Comparison of ENCODE assay signal across 18 cellular contexts in genomic region chr3:12325594-12326295, GRCh38. TPM values are rescaled to one million over a fixed set of nuclear protein-coding genes. Genes with fewer than 3 reads are reported as not detected.
DNase-seq lines count a peak whose midpoint lies in the region; ATAC-seq and TF ChIP-seq lines count a peak whose summit lies in the region.
"Had no signal": no experiment of that assay in that cellular context is flagged by ENCODE, and none has a peak within 500 bp of the region (broad histone marks: within the 10 kb centered on the region; RNA-seq: fewer than 3 reads in every experiment).

No MANE protein-coding gene starts in this region.

- in situ Hi-C loops in G401 (cut with HindIII; ENCODE audit: low sequenced_read_pairs), result loop anchor here (25.0 kb wide), 1 partner anchor 113 kb away; no protein-coding TSS in a partner anchor

- H3K27ac Mint-ChIP-seq in naive thymus-derived CD4-positive, alpha-beta T cell, result no peak overlapping the region
- H3K27ac Mint-ChIP-seq: HFFc6 had no signal

- H3K9ac ChIP-seq in BLaER1 treated with 17β-estradiol and CSF1 and Interleukin-3, amounts not matched to agents 10 nM and 100 nM, result peak overlapping the region in 6 of 11 experiments; percentile 39 to 75 (median 64); a peak in 11 of 22 replicates

- POLR2A ChIA-PET in naive thymus-derived CD4-positive, alpha-beta T cell (lab: Charles Lee), result no interaction called here

- H3K4me1 Mint-ChIP-seq in naive thymus-derived CD4-positive, alpha-beta T cell, result peaks cover 0 to 3% (median 0%) of the 10 kb centered on the region in 7 donors

- CTCF ChIA-PET in naive thymus-derived CD4-positive, alpha-beta T cell (lab: Charles Lee), result interaction anchor here (0.6 kb wide), 1 partner anchor 463 kb away, joined by 3 read pairs; no protein-coding TSS in a partner anchor

- peaks cover 0 to 3% (median 0%) of the 10 kb centered on the region in 11 experiments; a peak in 2 of 22 replicates for H3K9me3 ChIP-seq in BLaER1 treated with 17β-estradiol and CSF1 and Interleukin-3, amounts not matched to agents 10 nM and 100 nM (replicated peaks in 1 of 11)
- no peaks in the 10 kb centered on the region for H3K9me3 ChIP-seq in naive thymus-derived CD4-positive, alpha-beta T cell (ENCODE audit: control insufficient read depth in 2 of 3, low read length in 3 of 3)
- no peaks in the 10 kb centered on the region for H3K9me3 ChIP-seq in effector memory CD4-positive, alpha-beta T cell (ENCODE audit: control insufficient read depth, low read length)
- H3K9me3 ChIP-seq: SJSA1, thoracic aorta had no signal

- ATAC-seq in naive thymus-derived CD4-positive, alpha-beta T cell, result peak; percentile 64
- ATAC-seq in GM21529 (IDR thresholded peaks at IDR 0.05; ENCODE audit: unreplicated experiment), result no peak
- ATAC-seq: left cardiac atrium had no signal

- no peaks in the 10 kb centered on the region for H4K20me1 ChIP-seq in BLaER1 treated with 17β-estradiol and CSF1 and Interleukin-3, amounts not matched to agents 10 nM and 100 nM

- no peak overlapping the region for H3K4me3 Mint-ChIP-seq in naive thymus-derived CD4-positive, alpha-beta T cell
- H3K4me3 Mint-ChIP-seq: HFFc6 had no signal

- DNase-seq in NB4 (ENCODE audit: low read depth), result peak; percentile 70
- peak; percentile 12 for DNase-seq in amniotic epithelial cell (ENCODE audit: low read depth)
- DNase-seq in naive thymus-derived CD4-positive, alpha-beta T cell, result no peak
- DNase-seq in effector memory CD4-positive, alpha-beta T cell, result no peak
- DNase-seq in G401 (ENCODE audit: low spot score), result no peak
- no peak for DNase-seq in Ammon's horn (ENCODE audit: low spot score)
- DNase-seq: activated CD4-positive, CD25-positive, alpha-beta regulatory T cell; amniotic stem cell; DND-41; HFFc6; left cardiac atrium; NCI-H1092; NCI-H2081 treated with DMSO at 0.1 percent for 48 hours; NCI-H524 had no signal

- H3K27me3 Mint-ChIP-seq in naive thymus-derived CD4-positive, alpha-beta T cell, result peaks cover 8 to 29% (median 21%) of the 10 kb centered on the region in 5 donors

- peaks cover 0 to 22% (median 0%) of the 10 kb centered on the region in 11 experiments; a peak in 5 of 22 replicates for H3K36me3 ChIP-seq in BLaER1 treated with 17β-estradiol and CSF1 and Interleukin-3, amounts not matched to agents 10 nM and 100 nM
- H3K36me3 ChIP-seq in naive thymus-derived CD4-positive, alpha-beta T cell (ENCODE audit: control insufficient read depth in 2 of 3, insufficient read depth in 3 of 3, low read length in 3 of 3), result no peaks in the 10 kb centered on the region
- H3K36me3 ChIP-seq in effector memory CD4-positive, alpha-beta T cell (ENCODE audit: control insufficient read depth, insufficient read depth, low read length), result no peaks in the 10 kb centered on the region
- H3K36me3 ChIP-seq: SJSA1, thoracic aorta had no signal

- TF ChIP-seq POLR2A in NB4 (IDR thresholded peaks at IDR 0.05; ENCODE audit: extremely low read depth, insufficient read length), result no peak

- peak overlapping the region; percentile 62 to 92 (median 75) for H3K27ac ChIP-seq in BLaER1 treated with 17β-estradiol and CSF1 and Interleukin-3, amounts not matched to agents 10 nM and 100 nM
- no peak overlapping the region for H3K27ac ChIP-seq in naive thymus-derived CD4-positive, alpha-beta T cell (ENCODE audit: low read depth, low read length)
- H3K27ac ChIP-seq in effector memory CD4-positive, alpha-beta T cell (ENCODE audit: insufficient read depth, low read length, poor library complexity, severe bottlenecking), result no peak overlapping the region
- H3K27ac ChIP-seq: SJSA1, thoracic aorta had no signal

- H3K4me1 ChIP-seq in BLaER1 treated with 17β-estradiol and CSF1 and Interleukin-3, amounts not matched to agents 10 nM and 100 nM, result peaks cover 15 to 73% (median 44%) of the 10 kb centered on the region in 10 experiments; a peak in 19 of 20 replicates
- H3K4me1 ChIP-seq in naive thymus-derived CD4-positive, alpha-beta T cell (ENCODE audit: control insufficient read depth in 2 of 2, insufficient read depth in 2 of 2, low read length in 2 of 2), result no peaks in the 10 kb centered on the region
- no peaks in the 10 kb centered on the region for H3K4me1 ChIP-seq in effector memory CD4-positive, alpha-beta T cell (ENCODE audit: control insufficient read depth, insufficient read depth, low read length, poor library complexity, severe bottlenecking)
- H3K4me1 ChIP-seq: SJSA1 had no signal

- peak overlapping the region; percentile 24 to 83 (median 67); a peak in 20 of 22 replicates for H3K4me2 ChIP-seq in BLaER1 treated with 17β-estradiol and CSF1 and Interleukin-3, amounts not matched to agents 10 nM and 100 nM

- H3K4me3 ChIP-seq in BLaER1 treated with 17β-estradiol and CSF1 and Interleukin-3, amounts not matched to agents 10 nM and 100 nM, result peak overlapping the region in 2 of 10 experiments; percentile 8 to 48; a peak in 2 of 20 replicates
- no peak overlapping the region for H3K4me3 ChIP-seq in NB4 (ENCODE audit: low read depth, low read length)
- no peak overlapping the region for H3K4me3 ChIP-seq in naive thymus-derived CD4-positive, alpha-beta T cell (ENCODE audit: low read length)
- no peak overlapping the region for H3K4me3 ChIP-seq in effector memory CD4-positive, alpha-beta T cell (ENCODE audit: insufficient read depth, low read depth, low read length, poor library complexity, severe bottlenecking)
- H3K4me3 ChIP-seq: SJSA1, thoracic aorta had no signal

- intact Hi-C loops in naive thymus-derived CD4-positive, alpha-beta T cell (cut with micrococcal nuclease), result no loop called here

- H3K36me3 Mint-ChIP-seq in naive thymus-derived CD4-positive, alpha-beta T cell, result peaks cover 0 to 1% (median 0%) of the 10 kb centered on the region in 5 donors

- no peaks in the 10 kb centered on the region for H3K9me3 Mint-ChIP-seq in naive thymus-derived CD4-positive, alpha-beta T cell
- H3K9me3 Mint-ChIP-seq: HFFc6 had no signal

- H3K27me3 ChIP-seq in BLaER1 treated with 17β-estradiol and CSF1 and Interleukin-3, amounts not matched to agents 10 nM and 100 nM, result no peaks in the 10 kb centered on the region
- peaks cover 0 to 3% of the 10 kb centered on the region in 2 donors for H3K27me3 ChIP-seq in naive thymus-derived CD4-positive, alpha-beta T cell (ENCODE audit: control insufficient read depth in 2 of 2, insufficient read depth in 2 of 2, low read length in 2 of 2)
- H3K27me3 ChIP-seq in effector memory CD4-positive, alpha-beta T cell (replicated peaks; ENCODE audit: control insufficient read depth, insufficient read depth, low read length, poor library complexity, severe bottlenecking), result no peaks in the 10 kb centered on the region
- H3K27me3 ChIP-seq: SJSA1 had no signal

- no peak for TF ChIP-seq CTCF in NB4 (IDR thresholded peaks at IDR 0.05; ENCODE audit: low read depth, low read length)

RNA-seq across cellular contexts. Expression of gene PPARG, which starts 36.9 kb away (rescaled TPM):
- 1 to 10 TPM in 1 of 5 experiments, under 1 TPM in 3, not detected in 1; 0.37 to 2.1 (median 0.51) TPM for total RNA-seq in naive thymus-derived CD4-positive, alpha-beta T cell
- not detected for polyA plus RNA-seq in naive thymus-derived CD4-positive, alpha-beta T cell
- not detected in 2 replicates for total RNA-seq in G401 (2014; rRNA removed; shearing (Covaris generic))

Comparison
In these comparisons a context has a peak if more than half of its experiments do, and no peak if none do; other contexts are left out.
1. H3K27ac ChIP-seq: peak in BLaER1 treated with 17β-estradiol and CSF1 and Interleukin-3, amounts not matched to agents 10 nM and 100 nM (11 of 11); none in naive thymus-derived CD4-positive, alpha-beta T cell (single experiment) and effector memory CD4-positive, alpha-beta T cell (single experiment).
2. DNase-seq: peak in NB4 (single experiment) and amniotic epithelial cell (single experiment); none in naive thymus-derived CD4-positive, alpha-beta T cell (0 of 9), effector memory CD4-positive, alpha-beta T cell (0 of 3), G401 (single experiment) and Ammon's horn (single experiment).